Comparison of ENCODE assay signal across 12 cellular contexts in genomic region chr9:122379340-122379739, GRCh38. TPM values are rescaled to one million over a fixed set of nuclear protein-coding genes. Genes with fewer than 3 reads are reported as not detected.
DNase-seq lines count a peak whose midpoint lies in the region; ATAC-seq and TF ChIP-seq lines count a peak whose summit lies in the region.
"Had no signal": no experiment of that assay in that cellular context is flagged by ENCODE, and none has a peak within 500 bp of the region (broad histone marks: within the 10 kb centered on the region; RNA-seq: fewer than 3 reads in every experiment).

No MANE protein-coding gene starts in this region.

- no peak overlapping the region for H2AFZ ChIP-seq in neural progenitor cell (replicated peaks)

- no peak overlapping the region for H3K27ac Mint-ChIP-seq in activated CD4-positive, alpha-beta T cell treated with anti-CD3 and anti-CD28 coated beads for 36 hours
- H3K27ac Mint-ChIP-seq in neural progenitor cell = no peak overlapping the region
- H3K27ac Mint-ChIP-seq: B cell had no signal

- H3K36me3 ChIP-seq in neural progenitor cell = no peaks in the 10 kb centered on the region
- no peaks in the 10 kb centered on the region for H3K36me3 ChIP-seq in suprapubic skin
- H3K36me3 ChIP-seq: colonic mucosa had no signal

- DNase-seq in activated CD4-positive, alpha-beta T cell treated with anti-CD3 and anti-CD28 coated beads for 36 hours = peak; percentile 53
- DNase-seq in activated CD4-positive, alpha-beta T cell treated with anti-CD3 and anti-CD28 coated beads, Interleukin-2, amount 50 U/mL, for 1 hour = no peak
- no peak for DNase-seq in astrocyte of the spinal cord (ENCODE audit: low read depth, low spot score)
- no peak for DNase-seq in neural progenitor cell (ENCODE audit: low spot score)
- DNase-seq in COLO829 (ENCODE audit: low spot score) = no peak
- DNase-seq in suprapubic skin (ENCODE audit: low spot score in 2 of 2) = no peak
- DNase-seq in 8988T = no peak
- DNase-seq: activated T-cell treated with anti-CD3 and anti-CD28 coated beads, Interleukin-2, amount 50 U/mL, for 1 hour; colonic mucosa; NCI-H1694 treated with DMSO at 0.1 percent for 48 hours had no signal

- H3K9ac ChIP-seq in neural progenitor cell = no peak overlapping the region

- TF ChIP-seq RAD21 in Ishikawa (IDR thresholded peaks at IDR 0.05; ENCODE audit: low read depth) = peak; percentile 44; the same call in 1 of the 2 replicates

- H4K20me1 ChIP-seq in neural progenitor cell (ENCODE audit: low read depth) = no peaks in the 10 kb centered on the region

- H3K79me2 ChIP-seq in neural progenitor cell (ENCODE audit: low read depth) = no peaks in the 10 kb centered on the region

- no peaks in the 10 kb centered on the region for H3K4me1 Mint-ChIP-seq in activated CD4-positive, alpha-beta T cell treated with anti-CD3 and anti-CD28 coated beads for 36 hours
- peaks cover 29% of the 10 kb centered on the region for H3K4me1 Mint-ChIP-seq in neural progenitor cell

- H3F3A ChIP-seq in neural progenitor cell (ENCODE audit: low read depth) = peaks cover 4% of the 10 kb centered on the region

- intact Hi-C loops in activated CD4-positive, alpha-beta T cell treated with anti-CD3 and anti-CD28 coated beads for 36 hours (cut with DNase I, micrococcal nuclease) = loop anchor here (2.0 to 10.0 kb wide), 4 partner anchors 73 to 431 kb away; partner anchors contain the start of gene OR1K1 (in 1 of the 2)

- H3K27ac ChIP-seq in neural progenitor cell (no peak overlapping the region), suprapubic skin (no peak overlapping the region)
- H3K27ac ChIP-seq: colonic mucosa had no signal

- H3K4me3 Mint-ChIP-seq in activated CD4-positive, alpha-beta T cell treated with anti-CD3 and anti-CD28 coated beads for 36 hours = no peak overlapping the region
- no peak overlapping the region for H3K4me3 Mint-ChIP-seq in neural progenitor cell
- H3K4me3 Mint-ChIP-seq: B cell had no signal

- 82% methylated on average over 1 of the region's 1 CpG for WGBS in suprapubic skin

- H3K27me3 ChIP-seq in neural progenitor cell (peaks cover 4% of the 10 kb centered on the region), suprapubic skin (no peaks in the 10 kb centered on the region)
- H3K27me3 ChIP-seq: colonic mucosa had no signal

- ATAC-seq in activated CD4-positive, alpha-beta T cell treated with anti-CD3 and anti-CD28 coated beads for 36 hours = no peak

- H3K9me3 ChIP-seq in neural progenitor cell (ENCODE audit: low read depth) = no peaks in the 10 kb centered on the region
- H3K9me3 ChIP-seq in suprapubic skin = no peaks in the 10 kb centered on the region
- H3K9me3 ChIP-seq: colonic mucosa had no signal

- H3K4me2 ChIP-seq in neural progenitor cell = no peak overlapping the region

- no peak for TF ChIP-seq POLR2A in suprapubic skin (IDR thresholded peaks at IDR 0.05)

- no peak overlapping the region for H3K4me3 ChIP-seq in astrocyte of the spinal cord (ENCODE audit: low read depth, low read length)
- no peak overlapping the region for H3K4me3 ChIP-seq in neural progenitor cell
- H3K4me3 ChIP-seq in suprapubic skin = no peak overlapping the region
- H3K4me3 ChIP-seq: colonic mucosa had no signal

- POLR2A ChIA-PET in activated CD4-positive, alpha-beta T cell treated with anti-CD3 and anti-CD28 coated beads for 36 hours (lab: Charles Lee) = no interaction called here

- H3K4me1 ChIP-seq in neural progenitor cell (peaks cover 24% of the 10 kb centered on the region), suprapubic skin (peaks cover 37% of the 10 kb centered on the region)

- CTCF ChIA-PET in activated CD4-positive, alpha-beta T cell treated with anti-CD3 and anti-CD28 coated beads for 36 hours (lab: Charles Lee) = no interaction called here

- peaks cover 7% of the 10 kb centered on the region for H3K9me3 Mint-ChIP-seq in activated CD4-positive, alpha-beta T cell treated with anti-CD3 and anti-CD28 coated beads for 36 hours (ENCODE audit: low read depth)
- H3K9me3 Mint-ChIP-seq in neural progenitor cell = peaks cover 8% of the 10 kb centered on the region

- in situ Hi-C loops in astrocyte of the spinal cord (cut with HindIII; ENCODE audit: low sequenced_read_pairs) = no loop called here

- peaks cover 10% of the 10 kb centered on the region for H3K27me3 Mint-ChIP-seq in activated CD4-positive, alpha-beta T cell treated with anti-CD3 and anti-CD28 coated beads for 36 hours
- H3K27me3 Mint-ChIP-seq in neural progenitor cell (ENCODE audit: insufficient read depth, low read depth) = peaks cover 11% of the 10 kb centered on the region
- H3K27me3 Mint-ChIP-seq: B cell had no signal

- TF ChIP-seq EP300 in Ishikawa (IDR thresholded peaks at IDR 0.05; ENCODE audit: borderline replicate concordance) = no peak
- TF ChIP-seq EP300 in suprapubic skin (IDR thresholded peaks at IDR 0.05) = no peak

- H3K36me3 Mint-ChIP-seq in activated CD4-positive, alpha-beta T cell treated with anti-CD3 and anti-CD28 coated beads for 36 hours (ENCODE audit: low read depth) = no peaks in the 10 kb centered on the region
- no peaks in the 10 kb centered on the region for H3K36me3 Mint-ChIP-seq in neural progenitor cell

- TF ChIP-seq CTCF in astrocyte of the spinal cord (IDR thresholded peaks at IDR 0.05; ENCODE audit: low read depth, low read length) (peak; percentile 41), neural progenitor cell (IDR thresholded peaks at IDR 0.05) (peak; percentile 60), suprapubic skin (IDR thresholded peaks at IDR 0.05) (peak in 1 of 2 donors; percentile 15)

TF ChIP-seq in Ishikawa, 13 proteins besides CTCF, POLR2A, EP300 and RAD21:
- TF ChIP-seq TCF12 (IDR thresholded peaks at IDR 0.05; ENCODE audit: low read depth) (no peak), TEAD4 (IDR thresholded peaks at IDR 0.05) (no peak), USF1 (IDR thresholded peaks at IDR 0.05) (no peak), YY1 (IDR thresholded peaks at IDR 0.05; ENCODE audit: low read depth) (no peak), EGR1 (IDR thresholded peaks at IDR 0.05) (no peak), REST (IDR thresholded peaks at IDR 0.05; ENCODE audit: low read depth) (no peak), MAX (IDR thresholded peaks at IDR 0.05) (no peak), TAF1 (IDR thresholded peaks at IDR 0.05; ENCODE audit: low read depth) (no peak), FOXM1 (IDR thresholded peaks at IDR 0.05; ENCODE audit: borderline replicate concordance, low read depth) (no peak), NFIC (IDR thresholded peaks at IDR 0.05) (no peak), CREB1 (IDR thresholded peaks at IDR 0.05; ENCODE audit: low read depth) (no peak), ZBTB7A (IDR thresholded peaks at IDR 0.05; ENCODE audit: low read depth) (no peak), CEBPB (IDR thresholded peaks at IDR 0.05) (no peak)

RNA-seq across cellular contexts. Expression of gene PTGS1, which starts 8.5 kb away (rescaled TPM):
- total RNA-seq in activated CD4-positive, alpha-beta T cell treated with anti-CD3 and anti-CD28 coated beads for 36 hours = under 1 TPM in 1 of 2 experiments, not detected in 1; 0.09 TPM
- total RNA-seq in neural progenitor cell (ENCODE audit: low replicate concordance) (1.8 and 2.2 TPM in 2 replicates), suprapubic skin (100 to 1,000 TPM in 1 of 4 donors, 10 to 100 TPM in 3; 64.3 to 124 (median 73.1) TPM)

Comparison
In these comparisons a context has a peak if more than half of its experiments do, and no peak if none do; other contexts are left out.
1. RNA of gene PTGS1, which starts 8.5 kb away (total RNA-seq): 64.3 to 124 TPM in suprapubic skin; 1.8 to 2.2 TPM in neural progenitor cell and 0.09 TPM in activated CD4-positive, alpha-beta T cell treated with anti-CD3 and anti-CD28 coated beads for 36 hours; every median in the first group is over 10 times any median in the second.